9 cellular contexts compared by ENCODE assay signal in the genomic region with DNA sequence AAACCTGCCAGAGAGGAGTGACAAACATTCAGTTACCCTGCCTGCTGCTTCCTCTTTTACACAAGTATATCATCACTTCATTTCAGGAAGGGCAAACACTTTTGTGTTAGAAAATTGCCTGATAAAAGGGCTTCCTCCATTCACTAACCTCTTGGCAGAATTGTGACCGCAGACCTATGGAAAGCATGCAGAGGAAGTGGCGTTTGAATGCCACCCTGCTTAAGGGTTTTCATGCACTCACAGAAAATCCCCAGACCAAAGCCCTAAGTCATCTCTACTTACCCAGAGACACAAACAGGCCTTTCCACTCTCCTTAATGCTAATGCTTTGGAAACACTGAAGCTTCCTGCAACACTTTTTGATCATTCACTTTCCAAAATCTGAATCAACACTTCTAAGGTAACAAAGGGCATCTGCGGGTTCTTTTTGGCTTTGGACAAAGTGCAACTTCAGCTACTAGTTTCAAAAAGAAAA. TPM values are rescaled to one million over a fixed set of nuclear protein-coding genes. Genes with fewer than 3 reads are reported as not detected.
A peak's percentile ranks its signal among the peaks of the same experiment; 100 is the strongest.
DNase-seq lines count a peak whose midpoint lies in the region; ATAC-seq, FAIRE-seq and TF ChIP-seq lines count a peak whose summit lies in the region.
"Had no signal": no experiment of that assay in that cellular context is flagged by ENCODE, and none has a peak within 500 bp of the region (broad histone marks: within the 10 kb centered on the region; RNA-seq: fewer than 3 reads in every experiment).

No MANE protein-coding gene starts in this region.

- no peak overlapping the region for H3K4me3 ChIP-seq in dorsolateral prefrontal cortex

- no peaks in the 10 kb centered on the region for H3K27me3 ChIP-seq in dorsolateral prefrontal cortex

- TF ChIP-seq POLR2A in GM12891 (IDR thresholded peaks at IDR 0.05; ENCODE audit: low read depth, low read length) = no peak

- H3K27ac ChIP-seq in dorsolateral prefrontal cortex = no peak overlapping the region

- no peak for TF ChIP-seq CTCF in dorsolateral prefrontal cortex (IDR thresholded peaks at IDR 0.05 in 54 of 56, conservative IDR thresholded peaks at IDR 0.05 in 2 of 56; ENCODE audit: low read depth in 1 of 56, partially characterized antibody in 56 of 56)

- ATAC-seq in HG02759 (IDR thresholded peaks at IDR 0.05; ENCODE audit: unreplicated experiment) = peak; percentile 52
- peak; percentile 80 to 87 for ATAC-seq in naive B cell (ENCODE audit: low read depth in 2 of 2)
- no peak for ATAC-seq in HG03342 (IDR thresholded peaks at IDR 0.05; ENCODE audit: unreplicated experiment)
- ATAC-seq: esophagus mucosa had no signal

- H3K4me3 Mint-ChIP-seq in T-helper 2 cell treated with Interferon-gamma antibody and Interleukin-4, amounts not matched to agents 5 μg/mL and 100 μg/mL, for 36 hours = no peak overlapping the region
- H3K4me3 Mint-ChIP-seq in naive B cell = peak overlapping the region in 2 of 8 donors; percentile 15 to 53

- intact Hi-C loops in dorsolateral prefrontal cortex (cut with DNase I) = no loop called here

- H3K36me3 Mint-ChIP-seq in T-helper 2 cell treated with Interferon-gamma antibody and Interleukin-4, amounts not matched to agents 5 μg/mL and 100 μg/mL, for 36 hours (ENCODE audit: low read depth) = no peaks in the 10 kb centered on the region
- H3K36me3 Mint-ChIP-seq in naive B cell = no peaks in the 10 kb centered on the region

- no peak for DNase-seq in GM12891 (ENCODE audit: insufficient read length, low spot score)
- peak; percentile 35 for DNase-seq in T-helper 2 cell treated with Interferon-gamma antibody and Interleukin-4, amounts not matched to agents 5 μg/mL and 100 μg/mL, for 36 hours (ENCODE audit: low spot score)
- peak; percentile 33 for DNase-seq in naive B cell
- DNase-seq in DMS114 treated with DMSO at 0.1 percent for 48 hours (lab: John Stamatoyannopoulos, UW; ENCODE audit: unreplicated experiment) = no peak
- no peak for DNase-seq in NCI-H748 (lab: John Stamatoyannopoulos, UW; ENCODE audit: unreplicated experiment)
- DNase-seq in dorsolateral prefrontal cortex = no peak

- peaks cover 4% of the 10 kb centered on the region for H3K27me3 Mint-ChIP-seq in T-helper 2 cell treated with Interferon-gamma antibody and Interleukin-4, amounts not matched to agents 5 μg/mL and 100 μg/mL, for 36 hours (ENCODE audit: low read depth)
- no peaks in the 10 kb centered on the region for H3K27me3 Mint-ChIP-seq in naive B cell

- peak overlapping the region; percentile 39 for H3K27ac Mint-ChIP-seq in T-helper 2 cell treated with Interferon-gamma antibody and Interleukin-4, amounts not matched to agents 5 μg/mL and 100 μg/mL, for 36 hours
- H3K27ac Mint-ChIP-seq in naive B cell = peak overlapping the region in 5 of 6 donors; percentile 21 to 84 (median 52)

- no peaks in the 10 kb centered on the region for H3K9me3 Mint-ChIP-seq in T-helper 2 cell treated with Interferon-gamma antibody and Interleukin-4, amounts not matched to agents 5 μg/mL and 100 μg/mL, for 36 hours
- H3K9me3 Mint-ChIP-seq in naive B cell = no peaks in the 10 kb centered on the region

- H3K4me1 Mint-ChIP-seq in T-helper 2 cell treated with Interferon-gamma antibody and Interleukin-4, amounts not matched to agents 5 μg/mL and 100 μg/mL, for 36 hours (ENCODE audit: low read depth) = peaks cover 12% of the 10 kb centered on the region
- H3K4me1 Mint-ChIP-seq in naive B cell = peaks cover 20 to 29% (median 23%) of the 10 kb centered on the region in 3 donors

- peak; percentile 9 for FAIRE-seq in GM12891 (lab: Jason Lieb, UNC)

TF ChIP-seq in GM12891, 5 proteins besides CTCF, POLR2A, EP300 and RAD21:
- TF ChIP-seq TAF1 (IDR thresholded peaks at IDR 0.05; ENCODE audit: low read depth, low read length) = no peak
- peak; percentile 71 for TF ChIP-seq SPI1 (IDR thresholded peaks at IDR 0.05; ENCODE audit: low read depth, low read length)
TF ChIP-seq in GM12891: peak in this region for 1.

RNA-seq across cellular contexts. Expression of a gene that starts 22.1 kb away (rescaled TPM):
- 8.9 TPM for polyA plus RNA-seq in GM12891 (2012; ENCODE audit: low read depth, missing spikeins)
- 1 to 10 TPM; 3.6 to 7.3 (median 5.5) TPM for polyA plus RNA-seq in naive B cell (ENCODE audit: low read depth in 6 of 6)
- 10 to 100 TPM; 20.3 to 60.5 (median 34.7) TPM for total RNA-seq in dorsolateral prefrontal cortex

Comparison
In these comparisons a context has a peak if more than half of its experiments do, and no peak if none do; other contexts are left out.
1. DNase-seq: peak in T-helper 2 cell treated with Interferon-gamma antibody and Interleukin-4, amounts not matched to agents 5 μg/mL and 100 μg/mL, for 36 hours (single experiment) and naive B cell (single experiment); none in GM12891 (single experiment), DMS114 treated with DMSO at 0.1 percent for 48 hours (single experiment), NCI-H748 (single experiment) and dorsolateral prefrontal cortex (0 of 10).